ENCODE assay signal across 22 cellular contexts in genomic region chr3:159175391-159175725, GRCh38.
DNase-seq lines count a peak whose midpoint lies in the region; FAIRE-seq and TF ChIP-seq lines count a peak whose summit lies in the region.
"Had no signal": no experiment of that assay in that cellular context is flagged by ENCODE, and none has a peak within 500 bp of the region (broad histone marks: within the 10 kb centered on the region; RNA-seq: fewer than 3 reads in every experiment).

No MANE protein-coding gene starts in this region.

- H3K79me1 ChIP-seq in mesenchymal stem cell (replicated peaks; ENCODE audit: low read length, poor library complexity, severe bottlenecking), result no peaks in the 10 kb centered on the region

- no peak overlapping the region for H2BK12ac ChIP-seq in mesenchymal stem cell (ENCODE audit: low read length in 2 of 2)

- FAIRE-seq in astrocyte (lab: Jason Lieb, UNC), result no peak
- FAIRE-seq: A549, G401.6, GM12892, GM18507, HepG2 had no signal

- no peak for TF ChIP-seq CTCF in Calu3 (IDR thresholded peaks at IDR 0.05; ENCODE audit: unreplicated experiment)
- TF ChIP-seq CTCF in astrocyte (IDR thresholded peaks at IDR 0.05; ENCODE audit: insufficient read depth, low read depth, low read length), result no peak
- TF ChIP-seq CTCF in sigmoid colon (IDR thresholded peaks at IDR 0.05), result no peak

- H4K20me1 ChIP-seq in astrocyte (ENCODE audit: insufficient read depth, low read length), result no peaks in the 10 kb centered on the region

- H3K4me1 ChIP-seq in astrocyte (ENCODE audit: insufficient read depth, low read length) (peaks cover 5% of the 10 kb centered on the region), mesenchymal stem cell (ENCODE audit: control insufficient read depth, insufficient read depth, low read depth, low read length) (no peaks in the 10 kb centered on the region), sigmoid colon (no peaks in the 10 kb centered on the region)
- H3K4me1 ChIP-seq: Caco-2 had no signal

- no TSS peak for BruUV-seq in Calu3 (replicated peaks; lab: Mats Ljungman, UMichigan)

- H3K9me3 ChIP-seq in astrocyte (ENCODE audit: insufficient read depth, low read depth, low read length), result no peaks in the 10 kb centered on the region
- H3K9me3 ChIP-seq in mesenchymal stem cell (ENCODE audit: control insufficient read depth, low read length), result no peaks in the 10 kb centered on the region
- no peaks in the 10 kb centered on the region for H3K9me3 ChIP-seq in MG63
- H3K9me3 ChIP-seq in sigmoid colon, result no peaks in the 10 kb centered on the region
- H3K9me3 ChIP-seq: A549, Caco-2 had no signal

- H3K14ac ChIP-seq in mesenchymal stem cell (ENCODE audit: low read length in 2 of 2), result no peak overlapping the region

- H3K36me3 Mint-ChIP-seq in Calu3 (ENCODE audit: insufficient read depth, unreplicated experiment) (no peaks in the 10 kb centered on the region), astrocyte (ENCODE audit: low read depth, unreplicated experiment) (no peaks in the 10 kb centered on the region)
- H3K36me3 Mint-ChIP-seq: IgD-negative memory B cell had no signal

- no peak overlapping the region for H3K23ac ChIP-seq in mesenchymal stem cell (ENCODE audit: low read length in 2 of 2)

- no peak overlapping the region for H2BK15ac ChIP-seq in mesenchymal stem cell (ENCODE audit: low read depth, poor library complexity, severe bottlenecking)

- H3K27me3 Mint-ChIP-seq in Calu3 (ENCODE audit: unreplicated experiment) (no peaks in the 10 kb centered on the region), astrocyte (ENCODE audit: low read depth, unreplicated experiment) (no peaks in the 10 kb centered on the region)
- H3K27me3 Mint-ChIP-seq: CD4-positive, alpha-beta T cell had no signal

- H2AK5ac ChIP-seq in mesenchymal stem cell (ENCODE audit: low read length, severe bottlenecking), result no peak overlapping the region

- H3K27me3 ChIP-seq in astrocyte (ENCODE audit: insufficient read depth, low read length), result no peaks in the 10 kb centered on the region
- H3K27me3 ChIP-seq in mesenchymal stem cell (ENCODE audit: control insufficient read depth in 1 of 2, insufficient read depth in 1 of 2, low read length in 2 of 2), result no peaks in the 10 kb centered on the region
- 0 out of 2 replicates have a peak, but pooled peaks cover 4% of the 10 kb centered on the region for H3K27me3 ChIP-seq in MG63
- H3K27me3 ChIP-seq in sigmoid colon, result no peaks in the 10 kb centered on the region

- no peak overlapping the region for H2BK5ac ChIP-seq in mesenchymal stem cell (ENCODE audit: low read depth, low read length, poor library complexity, severe bottlenecking)

- H3K9me3 Mint-ChIP-seq in Calu3 (ENCODE audit: low read depth, unreplicated experiment), result no peaks in the 10 kb centered on the region
- no peaks in the 10 kb centered on the region for H3K9me3 Mint-ChIP-seq in astrocyte (ENCODE audit: unreplicated experiment)
- H3K9me3 Mint-ChIP-seq: CD4-positive, alpha-beta T cell; GM23338; IgD-negative memory B cell had no signal

- CTCF ChIA-PET in Calu3 (lab: Charles Lee), result no interaction called here

- H2BK120ac ChIP-seq in mesenchymal stem cell (ENCODE audit: low read depth, low read length), result peak overlapping the region; percentile 34

- H4K91ac ChIP-seq in mesenchymal stem cell (ENCODE audit: low read length), result no peak overlapping the region

- TF ChIP-seq EP300 in sigmoid colon (IDR thresholded peaks at IDR 0.05), result no peak

- H3K18ac ChIP-seq in mesenchymal stem cell (ENCODE audit: low read depth in 1 of 2, low read length in 2 of 2), result peak overlapping the region in 1 of 2 experiments; percentile 14

- 38% methylated on average over 1 of the region's 2 CpGs for WGBS in mesenchymal stem cell
- WGBS in sigmoid colon, 2 donors, result 81 to 87% methylated on average over 2 of the region's 2 CpGs

- H3K27ac Mint-ChIP-seq in Calu3 (ENCODE audit: unreplicated experiment) (peak overlapping the region; percentile 18), astrocyte (ENCODE audit: unreplicated experiment) (peak overlapping the region; percentile 91)
- H3K27ac Mint-ChIP-seq: CD4-positive, alpha-beta T cell; GM23338; IgD-negative memory B cell had no signal

- H3K4me3 ChIP-seq in astrocyte (ENCODE audit: insufficient read depth, low read depth, low read length) (no peak overlapping the region), mesenchymal stem cell (ENCODE audit: insufficient read depth in 1 of 2, low read depth in 1 of 2, low read length in 2 of 2) (no peak overlapping the region), MG63 (no peak overlapping the region), sigmoid colon (no peak overlapping the region)
- H3K4me3 ChIP-seq: A549, GM23338 had no signal

- H3K4me1 Mint-ChIP-seq in Calu3 (ENCODE audit: low read depth, unreplicated experiment) (peaks cover 22% of the 10 kb centered on the region), astrocyte (ENCODE audit: low read depth, unreplicated experiment) (peaks cover 14% of the 10 kb centered on the region)
- H3K4me1 Mint-ChIP-seq: GM23338, IgD-negative memory B cell had no signal

- intact Hi-C loops in Calu3 (cut with micrococcal nuclease; ENCODE audit: unreplicated experiment) (loop anchor here (10.0 kb wide), 1 partner anchor 609 kb away; no protein-coding TSS in a partner anchor), sigmoid colon (cut with DNase I) (no loop called here)

- H3K4me2 ChIP-seq in astrocyte (ENCODE audit: low read length) (no peak overlapping the region), mesenchymal stem cell (ENCODE audit: low read length, poor library complexity, severe bottlenecking) (no peak overlapping the region)
- H3K4me2 ChIP-seq: A549, GM23338 had no signal

- H3K36me3 ChIP-seq in astrocyte (ENCODE audit: insufficient read depth, low read length) (no peaks in the 10 kb centered on the region), mesenchymal stem cell (ENCODE audit: control insufficient read depth in 1 of 2, insufficient read depth in 2 of 2, low read depth in 1 of 2, low read length in 2 of 2) (no peaks in the 10 kb centered on the region), MG63 (no peaks in the 10 kb centered on the region), sigmoid colon (no peaks in the 10 kb centered on the region)

- H3K9ac ChIP-seq in astrocyte (ENCODE audit: low read length) (no peak overlapping the region), mesenchymal stem cell (ENCODE audit: low read length) (no peak overlapping the region)

- H2AFZ ChIP-seq in astrocyte (ENCODE audit: low read depth, low read length) (no peak overlapping the region), mesenchymal stem cell (ENCODE audit: low read depth, low read length) (no peak overlapping the region)
- H2AFZ ChIP-seq: GM23338 had no signal

- no peak overlapping the region for H4K8ac ChIP-seq in mesenchymal stem cell (ENCODE audit: low read length)

- TF ChIP-seq POLR2A in sigmoid colon (IDR thresholded peaks at IDR 0.05), result no peak

- H3K4me3 Mint-ChIP-seq in Calu3 (ENCODE audit: low read depth, unreplicated experiment) (no peak overlapping the region), astrocyte (ENCODE audit: unreplicated experiment) (no peak overlapping the region)
- H3K4me3 Mint-ChIP-seq: CD4-positive, alpha-beta T cell; GM23338; IgD-negative memory B cell had no signal

- DNase-seq in Calu3, result no peak
- DNase-seq in LHCN-M2 (ENCODE audit: low read depth), result peak; percentile 49
- no peak for DNase-seq in astrocyte (ENCODE audit: low read depth)
- DNase-seq in mesenchymal stem cell, result peak; percentile 55
- DNase-seq in MG63, result no peak
- DNase-seq in sigmoid colon, result no peak
- no peak for DNase-seq in MV-4-11 (lab: John Stamatoyannopoulos, UW)
- DNase-seq in DMS114 treated with DMSO at 0.1 percent for 48 hours (lab: John Stamatoyannopoulos, UW; ENCODE audit: unreplicated experiment), result no peak
- DNase-seq: AML-193; Caco-2; CD4-positive, alpha-beta T cell; DMS79 treated with DMSO at 0.1 percent for 48 hours; EL had no signal

- H3K27ac ChIP-seq in astrocyte (ENCODE audit: low read depth, low read length) (no peak overlapping the region), mesenchymal stem cell (ENCODE audit: low read length, poor library complexity, severe bottlenecking) (no peak overlapping the region), sigmoid colon (no peak overlapping the region)
- H3K27ac ChIP-seq: 22Rv1, C4-2B had no signal

- H3K79me2 ChIP-seq in astrocyte (ENCODE audit: insufficient read depth, low read length), result no peaks in the 10 kb centered on the region

- peak overlapping the region in 1 of 2 experiments; percentile 50 for H3K4ac ChIP-seq in mesenchymal stem cell (ENCODE audit: low read depth in 1 of 2, low read length in 2 of 2)

Comparison
In these comparisons a context has a peak if more than half of its experiments do, and no peak if none do; other contexts are left out.
1. DNase-seq: peak in LHCN-M2 (single experiment) and mesenchymal stem cell (single experiment); none in Calu3 (single experiment), astrocyte (single experiment), MG63 (single experiment), sigmoid colon (single experiment), MV-4-11 (single experiment) and DMS114 treated with DMSO at 0.1 percent for 48 hours (single experiment).